Comparison of ENCODE assay signal across 17 cellular contexts in genomic region chr1:69081671-69082070, GRCh38.
DNase-seq lines count a peak whose midpoint lies in the region; ATAC-seq and TF ChIP-seq lines count a peak whose summit lies in the region.
"Had no signal": no experiment of that assay in that cellular context is flagged by ENCODE, and none has a peak within 500 bp of the region (broad histone marks: within the 10 kb centered on the region; RNA-seq: fewer than 3 reads in every experiment).

No MANE protein-coding gene starts in this region.

- H3K27ac ChIP-seq in GM23338 (ENCODE audit: low read depth) (no peak overlapping the region), WERI-Rb-1 (peak overlapping the region; percentile 24), tibial artery (no peak overlapping the region)
- H3K27ac ChIP-seq: BLaER1 treated with 17β-estradiol and CSF1 and Interleukin-3, amounts not matched to agents 10 nM and 100 nM had no signal

- H3K36me3 ChIP-seq in GM23338 (ENCODE audit: insufficient read depth) (no peaks in the 10 kb centered on the region), WERI-Rb-1 (no peaks in the 10 kb centered on the region), tibial artery (no peaks in the 10 kb centered on the region)
- H3K36me3 ChIP-seq: BLaER1 treated with 17β-estradiol and CSF1 and Interleukin-3, amounts not matched to agents 10 nM and 100 nM; HAP-1 had no signal

- no peaks in the 10 kb centered on the region for H3K36me3 Mint-ChIP-seq in GM23338 (ENCODE audit: low read depth)
- H3K36me3 Mint-ChIP-seq: IgD-negative memory B cell had no signal

- ATAC-seq in GM23338 (no peak), left lobe of liver (no peak), HG02623 (IDR thresholded peaks at IDR 0.05; ENCODE audit: unreplicated experiment) (no peak), left cardiac atrium (no peak)

- H3K4me2 ChIP-seq in GM23338, result no peak overlapping the region
- H3K4me2 ChIP-seq: BLaER1 treated with 17β-estradiol and CSF1 and Interleukin-3, amounts not matched to agents 10 nM and 100 nM had no signal

- H3K27me3 Mint-ChIP-seq in GM23338 (ENCODE audit: insufficient read depth, low read depth, poor library complexity), result no peaks in the 10 kb centered on the region
- H3K27me3 Mint-ChIP-seq: CD4-positive, alpha-beta T cell; IgD-negative memory B cell had no signal

- H3K27me3 ChIP-seq in GM23338 (ENCODE audit: insufficient read depth), result no peaks in the 10 kb centered on the region
- H3K27me3 ChIP-seq in WERI-Rb-1 (ENCODE audit: insufficient read depth, low read depth, severe bottlenecking), result no peaks in the 10 kb centered on the region
- no peaks in the 10 kb centered on the region for H3K27me3 ChIP-seq in tibial artery
- H3K27me3 ChIP-seq: BLaER1 treated with 17β-estradiol and CSF1 and Interleukin-3, amounts not matched to agents 10 nM and 100 nM had no signal

- H3K9me3 ChIP-seq in WERI-Rb-1 (ENCODE audit: severe bottlenecking), result no peaks in the 10 kb centered on the region
- no peaks in the 10 kb centered on the region for H3K9me3 ChIP-seq in tibial artery
- H3K9me3 ChIP-seq: BLaER1 treated with 17β-estradiol and CSF1 and Interleukin-3, amounts not matched to agents 10 nM and 100 nM; HAP-1 had no signal

- peaks cover 34% of the 10 kb centered on the region for H3K4me1 ChIP-seq in GM23338 (ENCODE audit: insufficient read depth)
- peaks cover 0 to 26% (median 2%) of the 10 kb centered on the region in 4 donors for H3K4me1 ChIP-seq in tibial artery
- H3K4me1 ChIP-seq: BLaER1 treated with 17β-estradiol and CSF1 and Interleukin-3, amounts not matched to agents 10 nM and 100 nM had no signal

- no peak overlapping the region for H3K4me3 ChIP-seq in GM23338
- no peak overlapping the region for H3K4me3 ChIP-seq in WERI-Rb-1 (ENCODE audit: low read depth, low read length)
- no peak overlapping the region for H3K4me3 ChIP-seq in fibroblast of the aortic adventitia (ENCODE audit: low read depth, low read length)
- H3K4me3 ChIP-seq in retinal pigment epithelial cell (ENCODE audit: low read length), result no peak overlapping the region
- no peak overlapping the region for H3K4me3 ChIP-seq in tibial artery
- H3K4me3 ChIP-seq: BLaER1 treated with 17β-estradiol and CSF1 and Interleukin-3, amounts not matched to agents 10 nM and 100 nM; HAP-1 had no signal

- H2AFZ ChIP-seq in GM23338, result no peak overlapping the region

- no peak overlapping the region for H3K4me3 Mint-ChIP-seq in GM23338
- H3K4me3 Mint-ChIP-seq: CD4-positive, alpha-beta T cell; IgD-negative memory B cell had no signal

- H3K4me1 Mint-ChIP-seq in GM23338, result peaks cover 64% of the 10 kb centered on the region
- H3K4me1 Mint-ChIP-seq: IgD-negative memory B cell had no signal

- no peaks in the 10 kb centered on the region for H3K79me2 ChIP-seq in GM23338 (replicated peaks; ENCODE audit: insufficient read depth)

- no peaks in the 10 kb centered on the region for H3K9me2 ChIP-seq in GM23338 (ENCODE audit: insufficient read depth)

- no peaks in the 10 kb centered on the region for H4K20me1 ChIP-seq in GM23338 (replicated peaks; ENCODE audit: insufficient read depth)
- H4K20me1 ChIP-seq: BLaER1 treated with 17β-estradiol and CSF1 and Interleukin-3, amounts not matched to agents 10 nM and 100 nM had no signal

- H3K9me3 Mint-ChIP-seq in GM23338, result no peaks in the 10 kb centered on the region

- no peaks in the 10 kb centered on the region for H3F3A ChIP-seq in GM23338 (replicated peaks; ENCODE audit: low read depth)

- intact Hi-C loops in tibial artery (cut with DNase I; ENCODE audit: low total_unique reads), result no loop called here
- intact Hi-C loops in left cardiac atrium (cut with DNase I), result no loop called here

- peak; percentile 18 for DNase-seq in GM23338 (ENCODE audit: low spot score)
- DNase-seq in WERI-Rb-1, result no peak
- peak; percentile 62 for DNase-seq in fibroblast of the aortic adventitia (ENCODE audit: low read depth)
- peak; percentile 2 for DNase-seq in retinal pigment epithelial cell (ENCODE audit: low read depth)
- DNase-seq in left lobe of liver (ENCODE audit: low spot score), result no peak
- DNase-seq in tibial artery, result no peak
- DNase-seq in left cardiac atrium, result no peak
- DNase-seq: ACHN; Calu3; CD4-positive, alpha-beta T cell; DMS153; DMS79 treated with DMSO at 0.1 percent for 48 hours; EL had no signal

- no peak overlapping the region for H3K27ac Mint-ChIP-seq in GM23338
- H3K27ac Mint-ChIP-seq: CD4-positive, alpha-beta T cell; IgD-negative memory B cell had no signal

- no peak for TF ChIP-seq CTCF in GM23338 (conservative IDR thresholded peaks at IDR 0.05; ENCODE audit: low read depth in 2 of 2)
- TF ChIP-seq CTCF in WERI-Rb-1 (IDR thresholded peaks at IDR 0.05; ENCODE audit: low read depth, low read length), result no peak
- no peak for TF ChIP-seq CTCF in fibroblast of the aortic adventitia (IDR thresholded peaks at IDR 0.05; ENCODE audit: insufficient read depth, low read length)
- no peak for TF ChIP-seq CTCF in retinal pigment epithelial cell (conservative IDR thresholded peaks at IDR 0.05; ENCODE audit: low read depth, low read length)
- TF ChIP-seq CTCF in tibial artery (IDR thresholded peaks at IDR 0.05), result no peak

TF ChIP-seq in GM23338, 12 proteins besides CTCF, POLR2A, EP300 and RAD21:
- TF ChIP-seq, protein P1, sequence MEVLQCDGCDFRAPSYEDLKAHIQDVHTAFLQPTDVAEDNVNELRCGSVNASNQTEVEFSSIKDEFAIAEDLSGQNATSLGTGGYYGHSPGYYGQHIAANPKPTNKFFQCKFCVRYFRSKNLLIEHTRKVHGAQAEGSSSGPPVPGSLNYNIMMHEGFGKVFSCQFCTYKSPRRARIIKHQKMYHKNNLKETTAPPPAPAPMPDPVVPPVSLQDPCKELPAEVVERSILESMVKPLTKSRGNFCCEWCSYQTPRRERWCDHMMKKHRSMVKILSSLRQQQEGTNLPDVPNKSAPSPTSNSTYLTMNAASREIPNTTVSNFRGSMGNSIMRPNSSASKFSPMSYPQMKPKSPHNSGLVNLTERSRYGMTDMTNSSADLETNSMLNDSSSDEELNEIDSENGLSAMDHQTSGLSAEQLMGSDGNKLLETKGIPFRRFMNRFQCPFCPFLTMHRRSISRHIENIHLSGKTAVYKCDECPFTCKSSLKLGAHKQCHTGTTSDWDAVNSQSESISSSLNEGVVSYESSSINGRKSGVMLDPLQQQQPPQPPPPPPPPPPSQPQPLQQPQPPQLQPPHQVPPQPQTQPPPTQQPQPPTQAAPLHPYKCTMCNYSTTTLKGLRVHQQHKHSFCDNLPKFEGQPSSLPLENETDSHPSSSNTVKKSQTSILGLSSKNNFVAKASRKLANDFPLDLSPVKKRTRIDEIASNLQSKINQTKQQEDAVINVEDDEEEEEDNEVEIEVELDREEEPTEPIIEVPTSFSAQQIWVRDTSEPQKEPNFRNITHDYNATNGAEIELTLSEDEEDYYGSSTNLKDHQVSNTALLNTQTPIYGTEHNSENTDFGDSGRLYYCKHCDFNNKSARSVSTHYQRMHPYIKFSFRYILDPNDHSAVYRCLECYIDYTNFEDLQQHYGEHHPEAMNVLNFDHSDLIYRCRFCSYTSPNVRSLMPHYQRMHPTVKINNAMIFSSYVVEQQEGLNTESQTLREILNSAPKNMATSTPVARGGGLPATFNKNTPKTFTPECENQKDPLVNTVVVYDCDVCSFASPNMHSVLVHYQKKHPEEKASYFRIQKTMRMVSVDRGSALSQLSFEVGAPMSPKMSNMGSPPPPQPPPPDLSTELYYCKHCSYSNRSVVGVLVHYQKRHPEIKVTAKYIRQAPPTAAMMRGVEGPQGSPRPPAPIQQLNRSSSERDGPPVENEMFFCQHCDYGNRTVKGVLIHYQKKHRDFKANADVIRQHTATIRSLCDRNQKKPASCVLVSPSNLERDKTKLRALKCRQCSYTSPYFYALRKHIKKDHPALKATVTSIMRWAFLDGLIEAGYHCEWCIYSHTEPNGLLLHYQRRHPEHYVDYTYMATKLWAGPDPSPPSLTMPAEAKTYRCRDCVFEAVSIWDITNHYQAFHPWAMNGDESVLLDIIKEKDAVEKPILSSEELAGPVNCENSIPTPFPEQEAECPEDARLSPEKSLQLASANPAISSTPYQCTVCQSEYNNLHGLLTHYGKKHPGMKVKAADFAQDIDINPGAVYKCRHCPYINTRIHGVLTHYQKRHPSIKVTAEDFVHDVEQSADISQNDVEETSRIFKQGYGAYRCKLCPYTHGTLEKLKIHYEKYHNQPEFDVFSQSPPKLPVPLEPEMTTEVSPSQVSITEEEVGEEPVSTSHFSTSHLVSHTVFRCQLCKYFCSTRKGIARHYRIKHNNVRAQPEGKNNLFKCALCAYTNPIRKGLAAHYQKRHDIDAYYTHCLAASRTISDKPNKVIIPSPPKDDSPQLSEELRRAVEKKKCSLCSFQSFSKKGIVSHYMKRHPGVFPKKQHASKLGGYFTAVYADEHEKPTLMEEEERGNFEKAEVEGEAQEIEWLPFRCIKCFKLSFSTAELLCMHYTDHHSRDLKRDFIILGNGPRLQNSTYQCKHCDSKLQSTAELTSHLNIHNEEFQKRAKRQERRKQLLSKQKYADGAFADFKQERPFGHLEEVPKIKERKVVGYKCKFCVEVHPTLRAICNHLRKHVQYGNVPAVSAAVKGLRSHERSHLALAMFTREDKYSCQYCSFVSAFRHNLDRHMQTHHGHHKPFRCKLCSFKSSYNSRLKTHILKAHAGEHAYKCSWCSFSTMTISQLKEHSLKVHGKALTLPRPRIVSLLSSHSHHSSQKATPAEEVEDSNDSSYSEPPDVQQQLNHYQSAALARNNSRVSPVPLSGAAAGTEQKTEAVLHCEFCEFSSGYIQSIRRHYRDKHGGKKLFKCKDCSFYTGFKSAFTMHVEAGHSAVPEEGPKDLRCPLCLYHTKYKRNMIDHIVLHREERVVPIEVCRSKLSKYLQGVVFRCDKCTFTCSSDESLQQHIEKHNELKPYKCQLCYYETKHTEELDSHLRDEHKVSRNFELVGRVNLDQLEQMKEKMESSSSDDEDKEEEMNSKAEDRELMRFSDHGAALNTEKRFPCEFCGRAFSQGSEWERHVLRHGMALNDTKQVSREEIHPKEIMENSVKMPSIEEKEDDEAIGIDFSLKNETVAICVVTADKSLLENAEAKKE (CRISPR knock-in tag; IDR thresholded peaks at IDR 0.05), result no peak

Comparison
In these comparisons a context has a peak if more than half of its experiments do, and no peak if none do; other contexts are left out.
1. DNase-seq: peak in GM23338 (single experiment), fibroblast of the aortic adventitia (single experiment) and retinal pigment epithelial cell (single experiment); none in WERI-Rb-1 (single experiment), left lobe of liver (single experiment), tibial artery (0 of 2) and left cardiac atrium (single experiment).